In genomic region chr10:123967626-123968243, GRCh38 we compare ENCODE assay signal across 8 cellular contexts.
A peak's percentile ranks its signal among the peaks of the same experiment; 100 is the strongest.
DNase-seq lines count a peak whose midpoint lies in the region; ATAC-seq, FAIRE-seq and TF ChIP-seq lines count a peak whose summit lies in the region.

No MANE protein-coding gene starts in this region.

- FAIRE-seq in urothelium cell line (lab: Jason Lieb, UNC): no peak

- no peaks in the 10 kb centered on the region for H3K36me3 ChIP-seq in neutrophil

- H3K4me1 ChIP-seq in neutrophil (ENCODE audit: control insufficient read depth in 1 of 2, insufficient read depth in 1 of 2, low read depth in 1 of 2, low read length in 1 of 2): no peaks in the 10 kb centered on the region

- TF ChIP-seq CTCF in GM12875 (IDR thresholded peaks at IDR 0.05; ENCODE audit: borderline replicate concordance, insufficient read depth, low read depth, low read length) (peak; percentile 90), fibroblast of villous mesenchyme (IDR thresholded peaks at IDR 0.05; ENCODE audit: insufficient read depth, low read depth, low read length) (peak; percentile 90), neutrophil (IDR thresholded peaks at IDR 0.05) (peak; percentile 37)

- in situ Hi-C loops in ACHN (cut with HindIII; ENCODE audit: low pct_ligation_motif_present, low pct_unique_long_range_greater_than_20kb, low sequenced_read_pairs): no loop called here

- DNase-seq in ACHN: peak; percentile 51
- peak; percentile 69 for DNase-seq in NCI-H2227 (lab: John Stamatoyannopoulos, UW; ENCODE audit: unreplicated experiment)
- peak; percentile 41 for DNase-seq in activated T-cell treated with anti-CD3 and anti-CD28 coated beads, Interleukin-2, amount 50 U/mL, for 1 hour
- peak; percentile 45 for DNase-seq in fibroblast of villous mesenchyme (ENCODE audit: low read depth)
- DNase-seq in urothelium cell line (ENCODE audit: low spot score): peak; percentile 82

- H3K9me3 ChIP-seq in neutrophil: no peaks in the 10 kb centered on the region

- no peak overlapping the region for H3K27ac ChIP-seq in neutrophil

- H3K27me3 ChIP-seq in neutrophil: peaks cover 97% of the 10 kb centered on the region

- no peak for ATAC-seq in HG02678 (IDR thresholded peaks at IDR 0.05; ENCODE audit: unreplicated experiment)

- H3K4me3 ChIP-seq in GM12875 (ENCODE audit: low read depth, low read length): no peak overlapping the region
- H3K4me3 ChIP-seq in fibroblast of villous mesenchyme (ENCODE audit: low read depth, low read length): no peak overlapping the region
- H3K4me3 ChIP-seq in neutrophil (ENCODE audit: low read depth in 1 of 2, low read length in 1 of 2): no peak overlapping the region

Comparison
In these comparisons a context has a peak if more than half of its experiments do, and no peak if none do; other contexts are left out.
1. CTCF ChIP-seq: peak in every context shown above with its lines; median percentile 90 in GM12875; 90 in fibroblast of villous mesenchyme; 37 in neutrophil.